ENCODE assay signal across 15 cellular contexts in genomic region chr3:19190602-19191001, GRCh38. TPM values are rescaled to one million over a fixed set of nuclear protein-coding genes. Genes with fewer than 3 reads are reported as not detected.
DNase-seq lines count a peak whose midpoint lies in the region; ATAC-seq and TF ChIP-seq lines count a peak whose summit lies in the region.
"Had no signal": no experiment of that assay in that cellular context is flagged by ENCODE, and none has a peak within 500 bp of the region (broad histone marks: within the 10 kb centered on the region; RNA-seq: fewer than 3 reads in every experiment).

No MANE protein-coding gene starts in this region.

- no peaks in the 10 kb centered on the region for H3K9me3 ChIP-seq in HEK293 (ENCODE audit: control insufficient read depth, insufficient read depth, low read depth, low read length)
- H3K9me3 ChIP-seq: A549, upper lobe of right lung had no signal

- H3K4me1 Mint-ChIP-seq in activated CD8-positive, alpha-beta memory T cell treated with anti-CD3 and anti-CD28 coated beads, Interleukin-2, amount 10 ng/mL, durations not matched to agents 7 days and 5 days, result peaks cover 8% of the 10 kb centered on the region
- H3K4me1 Mint-ChIP-seq in memory B cell, result peaks cover 4% of the 10 kb centered on the region

- H3K4me3 Mint-ChIP-seq in activated CD8-positive, alpha-beta memory T cell treated with anti-CD3 and anti-CD28 coated beads, Interleukin-2, amount 10 ng/mL, durations not matched to agents 7 days and 5 days, result no peak overlapping the region
- no peak overlapping the region for H3K4me3 Mint-ChIP-seq in memory B cell
- H3K4me3 Mint-ChIP-seq: T-helper 2 cell treated with Interferon-gamma antibody and Interleukin-4, amounts not matched to agents 5 μg/mL and 100 μg/mL, for 36 hours had no signal

- no peaks in the 10 kb centered on the region for H3K36me3 Mint-ChIP-seq in activated CD8-positive, alpha-beta memory T cell treated with anti-CD3 and anti-CD28 coated beads, Interleukin-2, amount 10 ng/mL, durations not matched to agents 7 days and 5 days
- no peaks in the 10 kb centered on the region for H3K36me3 Mint-ChIP-seq in memory B cell

- TF ChIP-seq CTCF in HEK293 (tag by site-specific recombination; IDR thresholded peaks at IDR 0.05) (no peak), GM10248 (IDR thresholded peaks at IDR 0.05; ENCODE audit: control extremely low read depth, extremely low read depth, low read depth, missing control alignments) (no peak)

- H3K4me1 ChIP-seq in HEK293 (ENCODE audit: control insufficient read depth, insufficient read depth, low read length), result no peaks in the 10 kb centered on the region
- H3K4me1 ChIP-seq: A549, upper lobe of right lung had no signal

- H3K4me3 ChIP-seq in HEK293 (ENCODE audit: low read depth, low read length), result no peak overlapping the region
- H3K4me3 ChIP-seq: A549, upper lobe of right lung had no signal

- CTCF ChIA-PET in activated CD8-positive, alpha-beta memory T cell treated with anti-CD3 and anti-CD28 coated beads, Interleukin-2, amount 10 ng/mL, durations not matched to agents 7 days and 5 days (lab: Charles Lee), result interaction anchor here (1.1 kb wide), 1 partner anchor 44 kb away, joined by 4 read pairs; no protein-coding TSS in a partner anchor
- CTCF ChIA-PET in HEK293 (lab: Yijun Ruan, JAX) (interaction anchor here (0.6 kb wide), 1 partner anchor 36 kb away, joined by 3 read pairs; no protein-coding TSS in a partner anchor), GM10248 (lab: Yijun Ruan, JAX) (interaction anchor here (1.4 to 1.9 kb wide), 2 partner anchors 10 to 12 kb away, joined by 5 read pairs; no protein-coding TSS in a partner anchor)

- DNase-seq in activated CD8-positive, alpha-beta memory T cell treated with anti-CD3 and anti-CD28 coated beads, Interleukin-2, amount 10 ng/mL, durations not matched to agents 7 days and 5 days, result no peak
- no peak for DNase-seq in activated CD8-positive, alpha-beta memory T cell treated with anti-CD3 and anti-CD28 coated beads, Interleukin-2, amount 50 U/mL, for 48 hours
- DNase-seq in memory B cell (ENCODE audit: low spot score in 2 of 2) (no peak), erythroblast (lab: John Stamatoyannopoulos, UW) (no peak), C1 segment of cervical spinal cord (lab: John Stamatoyannopoulos, UW) (no peak), GM10248 (ENCODE audit: extremely low spot score) (no peak)
- DNase-seq: activated CD4-positive, alpha-beta T cell treated with anti-CD3 and anti-CD28 coated beads, Interleukin-2, amount 50 U/mL, for 48 hours; NCI-H146; NCI-H526; upper lobe of right lung had no signal

- peak overlapping the region; percentile 18 for H3K27ac Mint-ChIP-seq in activated CD8-positive, alpha-beta memory T cell treated with anti-CD3 and anti-CD28 coated beads, Interleukin-2, amount 10 ng/mL, durations not matched to agents 7 days and 5 days
- H3K27ac Mint-ChIP-seq in memory B cell, result no peak overlapping the region
- H3K27ac Mint-ChIP-seq: T-helper 2 cell treated with Interferon-gamma antibody and Interleukin-4, amounts not matched to agents 5 μg/mL and 100 μg/mL, for 36 hours had no signal

- H3K27ac ChIP-seq in HEK293 (ENCODE audit: extremely low read depth, low read depth, low read length), result no peak overlapping the region
- H3K27ac ChIP-seq: A549, upper lobe of right lung had no signal

- no peaks in the 10 kb centered on the region for H3K9me3 Mint-ChIP-seq in activated CD8-positive, alpha-beta memory T cell treated with anti-CD3 and anti-CD28 coated beads, Interleukin-2, amount 10 ng/mL, durations not matched to agents 7 days and 5 days (ENCODE audit: low read depth)
- H3K9me3 Mint-ChIP-seq in memory B cell, result no peaks in the 10 kb centered on the region
- H3K9me3 Mint-ChIP-seq: T-helper 2 cell treated with Interferon-gamma antibody and Interleukin-4, amounts not matched to agents 5 μg/mL and 100 μg/mL, for 36 hours had no signal

- TF ChIP-seq POLR2A in erythroblast (IDR thresholded peaks at IDR 0.05; ENCODE audit: low read length), result no peak

- peak; percentile 94 for ATAC-seq in activated CD8-positive, alpha-beta memory T cell treated with anti-CD3 and anti-CD28 coated beads, Interleukin-2, amount 10 ng/mL, durations not matched to agents 7 days and 5 days
- peak; percentile 98 for ATAC-seq in HG03520 (IDR thresholded peaks at IDR 0.05; ENCODE audit: unreplicated experiment)
- peak; percentile 24 for ATAC-seq in memory B cell (ENCODE audit: low read depth)
- ATAC-seq: A549, upper lobe of right lung had no signal

- POLR2A ChIA-PET in HEK293 (lab: Yijun Ruan, JAX), result no interaction called here
- POLR2A ChIA-PET in GM10248 (lab: Yijun Ruan, JAX), result no interaction called here

- no peaks in the 10 kb centered on the region for H3K36me3 ChIP-seq in HEK293 (ENCODE audit: control insufficient read depth in 2 of 2, insufficient read depth in 1 of 2, low read length in 2 of 2)
- H3K36me3 ChIP-seq: upper lobe of right lung had no signal

- peaks cover 3% of the 10 kb centered on the region for H3K27me3 Mint-ChIP-seq in activated CD8-positive, alpha-beta memory T cell treated with anti-CD3 and anti-CD28 coated beads, Interleukin-2, amount 10 ng/mL, durations not matched to agents 7 days and 5 days
- H3K27me3 Mint-ChIP-seq in memory B cell, result no peaks in the 10 kb centered on the region

TF ChIP-seq in HEK293, 187 proteins besides CTCF, POLR2A, EP300 and RAD21:
- no peak for TF ChIP-seq ZNF24 (tag by site-specific recombination; IDR thresholded peaks at IDR 0.05)
- 0 out of 2 replicates have a peak, but pooled peaks have one; percentile 29 for TF ChIP-seq SCRT2 (tag by site-specific recombination; IDR thresholded peaks at IDR 0.05)

RNA-seq across cellular contexts. Expression of gene KCNH8, which starts 42.3 kb away (rescaled TPM):
- under 1 TPM in 1 of 2 experiments, not detected in 1; 0.05 TPM for total RNA-seq in activated CD8-positive, alpha-beta memory T cell treated with anti-CD3 and anti-CD28 coated beads, Interleukin-2, amount 10 ng/mL, durations not matched to agents 7 days and 5 days
- total RNA-seq: bronchial epithelial cell had no signal

Comparison
In these comparisons a context has a peak if more than half of its experiments do, and no peak if none do; other contexts are left out.
1. ATAC-seq: peak in every context shown above with its lines; median percentile 98 in HG03520; 94 in activated CD8-positive, alpha-beta memory T cell treated with anti-CD3 and anti-CD28 coated beads, Interleukin-2, amount 10 ng/mL, durations not matched to agents 7 days and 5 days; 24 in memory B cell.